16 cellular contexts compared by ENCODE assay signal in the genomic region with DNA sequence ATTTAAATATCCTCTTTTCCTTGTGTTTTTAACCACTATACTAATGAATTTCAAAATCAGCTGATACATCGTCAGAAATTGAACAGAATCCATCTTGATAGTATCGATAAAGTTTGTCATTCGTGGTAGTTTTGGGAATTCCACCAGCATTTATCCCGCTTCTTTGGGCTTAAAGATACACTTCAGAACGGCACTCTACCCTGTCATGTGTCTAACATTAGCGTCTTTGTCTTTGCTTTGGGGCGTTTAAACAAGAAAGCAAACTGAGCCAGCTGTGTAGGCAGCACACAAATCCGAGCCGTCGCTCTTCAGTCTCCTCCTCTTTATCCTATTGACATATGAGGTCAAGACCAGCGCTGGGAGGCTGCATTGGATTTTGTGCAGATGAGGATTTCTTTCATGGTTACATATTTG. TPM values are rescaled to one million over a fixed set of nuclear protein-coding genes. Genes with fewer than 3 reads are reported as not detected.
DNase-seq lines count a peak whose midpoint lies in the region; ATAC-seq, FAIRE-seq and TF ChIP-seq lines count a peak whose summit lies in the region.
"Had no signal": no experiment of that assay in that cellular context is flagged by ENCODE, and none has a peak within 500 bp of the region (broad histone marks: within the 10 kb centered on the region; RNA-seq: fewer than 3 reads in every experiment).

No MANE protein-coding gene starts in this region.

- DNase-seq in NCI-H2081 (lab: John Stamatoyannopoulos, UW) (peak; percentile 1 to 55), NCI-H2081 treated with DMSO at 0.1 percent for 48 hours (lab: John Stamatoyannopoulos, UW) (no peak), astrocyte (ENCODE audit: low read depth) (no peak), left cardiac atrium (no peak), progenitor cell of endocrine pancreas (ENCODE audit: low spot score, unreplicated experiment) (no peak), thyroid gland (no peak), aorta (no peak)
- DNase-seq: activated CD4-positive, alpha-beta T cell treated with anti-CD3 and anti-CD28 coated beads for 48 hours; naive thymus-derived CD4-positive, alpha-beta T cell; NCI-H1105 had no signal

- H3K9me3 ChIP-seq in astrocyte (ENCODE audit: insufficient read depth, low read depth, low read length) = no peaks in the 10 kb centered on the region
- H3K9me3 ChIP-seq in thyroid gland = no peaks in the 10 kb centered on the region
- no peaks in the 10 kb centered on the region for H3K9me3 ChIP-seq in aorta (ENCODE audit: control insufficient read depth, low read length)

- H3K27ac Mint-ChIP-seq in astrocyte (ENCODE audit: unreplicated experiment) (peak overlapping the region; percentile 62), progenitor cell of endocrine pancreas (peak overlapping the region; percentile 95)
- H3K27ac Mint-ChIP-seq: activated T-helper 2 cell treated with anti-CD3 and anti-CD28 coated beads, Interferon-gamma antibody, Interleukin-2, Interleukin-4, amounts not matched to agents 10 μg/mL and 5 μg/mL and 100 μg/mL, durations not matched to agents 14 hours and 24 hours and 36 hours; naive thymus-derived CD4-positive, alpha-beta T cell had no signal

- no peak for TF ChIP-seq POLR2A in thyroid gland (IDR thresholded peaks at IDR 0.05)

- peak overlapping the region; percentile 57 for H2AFZ ChIP-seq in astrocyte (ENCODE audit: low read depth, low read length)

- H3K79me2 ChIP-seq in astrocyte (ENCODE audit: insufficient read depth, low read length) = peaks cover 33% of the 10 kb centered on the region

- H3K27ac ChIP-seq in astrocyte (ENCODE audit: low read depth, low read length) (no peak overlapping the region), thyroid gland (no peak overlapping the region), aorta (ENCODE audit: low read depth in 1 of 2, low read length in 2 of 2) (no peak overlapping the region)

- peaks cover 22% of the 10 kb centered on the region for H4K20me1 ChIP-seq in astrocyte (ENCODE audit: insufficient read depth, low read length)

- H3K36me3 Mint-ChIP-seq in astrocyte (ENCODE audit: low read depth, unreplicated experiment) (no peaks in the 10 kb centered on the region), progenitor cell of endocrine pancreas (ENCODE audit: insufficient read depth) (peaks cover 19% of the 10 kb centered on the region)

- intact Hi-C loops in left cardiac atrium (cut with DNase I) (no loop called here), thyroid gland (cut with DNase I) (no loop called here), aorta (cut with DNase I) (no loop called here)

- ATAC-seq in left cardiac atrium (peak; percentile 51 to 58), HG03457 (IDR thresholded peaks at IDR 0.05; ENCODE audit: unreplicated experiment) (no peak), aorta (ENCODE audit: low FRiP score) (no peak)
- ATAC-seq: naive thymus-derived CD4-positive, alpha-beta T cell had no signal

- H3K4me3 ChIP-seq in astrocyte (ENCODE audit: insufficient read depth, low read depth, low read length) = peak overlapping the region; percentile 46
- H3K4me3 ChIP-seq in thyroid gland (replicated peaks in 1 of 3) = no peak overlapping the region
- no peak overlapping the region for H3K4me3 ChIP-seq in aorta (ENCODE audit: low read length in 2 of 2)

- peak overlapping the region; percentile 79 for H3K4me2 ChIP-seq in astrocyte (ENCODE audit: low read length)

- FAIRE-seq in astrocyte (lab: Jason Lieb, UNC) = no peak
- FAIRE-seq: A204.1, keratinocyte, urothelium cell line had no signal

- H3K4me3 Mint-ChIP-seq in astrocyte (ENCODE audit: unreplicated experiment) = peak overlapping the region; percentile 67
- peak overlapping the region; percentile 44 for H3K4me3 Mint-ChIP-seq in progenitor cell of endocrine pancreas (ENCODE audit: low read depth)
- H3K4me3 Mint-ChIP-seq: central memory CD8-positive, alpha-beta T cell; naive thymus-derived CD4-positive, alpha-beta T cell had no signal

- H3K9me3 Mint-ChIP-seq in astrocyte (ENCODE audit: unreplicated experiment) (no peaks in the 10 kb centered on the region), progenitor cell of endocrine pancreas (ENCODE audit: low read depth) (peaks cover 6% of the 10 kb centered on the region)
- H3K9me3 Mint-ChIP-seq: activated T-helper 2 cell treated with anti-CD3 and anti-CD28 coated beads, Interferon-gamma antibody, Interleukin-2, Interleukin-4, amounts not matched to agents 10 μg/mL and 5 μg/mL and 100 μg/mL, durations not matched to agents 14 hours and 24 hours and 36 hours; central memory CD8-positive, alpha-beta T cell; naive thymus-derived CD4-positive, alpha-beta T cell had no signal

- H3K36me3 ChIP-seq in astrocyte (ENCODE audit: insufficient read depth, low read length) (no peaks in the 10 kb centered on the region), thyroid gland (no peaks in the 10 kb centered on the region), aorta (ENCODE audit: control insufficient read depth in 1 of 2, insufficient read depth in 2 of 2, low read length in 1 of 2) (no peaks in the 10 kb centered on the region)

- WGBS in thyroid gland, 2 donors = 60 to 69% methylated on average over 11 of the region's 11 CpGs
- 48 to 57% methylated on average over 11 of the region's 11 CpGs for WGBS in aorta, 2 donors

- TF ChIP-seq CTCF in astrocyte (IDR thresholded peaks at IDR 0.05; ENCODE audit: insufficient read depth, low read depth, low read length) (no peak), progenitor cell of endocrine pancreas (IDR thresholded peaks at IDR 0.05; ENCODE audit: unreplicated experiment) (no peak), thyroid gland (IDR thresholded peaks at IDR 0.05) (no peak)

- H3K9ac ChIP-seq in astrocyte (ENCODE audit: low read length) = peak overlapping the region; percentile 40

- peaks cover 23% of the 10 kb centered on the region for H3K4me1 Mint-ChIP-seq in astrocyte (ENCODE audit: low read depth, unreplicated experiment)
- H3K4me1 Mint-ChIP-seq in progenitor cell of endocrine pancreas (ENCODE audit: low read depth) = peaks cover 50% of the 10 kb centered on the region
- H3K4me1 Mint-ChIP-seq: central memory CD8-positive, alpha-beta T cell had no signal

- H3K27me3 Mint-ChIP-seq in astrocyte (ENCODE audit: low read depth, unreplicated experiment) (no peaks in the 10 kb centered on the region), progenitor cell of endocrine pancreas (no peaks in the 10 kb centered on the region)

- peaks cover 13% of the 10 kb centered on the region for H3K4me1 ChIP-seq in astrocyte (ENCODE audit: insufficient read depth, low read length)
- H3K4me1 ChIP-seq in thyroid gland = no peaks in the 10 kb centered on the region
- H3K4me1 ChIP-seq in aorta (ENCODE audit: control insufficient read depth in 1 of 2, insufficient read depth in 2 of 2, low read length in 2 of 2) = no peaks in the 10 kb centered on the region

- H3K27me3 ChIP-seq in astrocyte (ENCODE audit: insufficient read depth, low read length) (no peaks in the 10 kb centered on the region), thyroid gland (no peaks in the 10 kb centered on the region), aorta (ENCODE audit: control insufficient read depth in 1 of 2, insufficient read depth in 2 of 2, low read length in 1 of 2) (no peaks in the 10 kb centered on the region)

RNA-seq across cellular contexts. Expression of a gene that starts 27.5 kb away (rescaled TPM):
- total RNA-seq in astrocyte = 28.7 and 33.5 TPM in 2 replicates
- total RNA-seq in left cardiac atrium = 10 to 100 TPM; 32.1 to 45.1 TPM
- total RNA-seq in progenitor cell of endocrine pancreas = 79.0 and 86.5 TPM in 2 replicates
- 10 to 100 TPM in 2 of 4 donors, 1 to 10 TPM in 2; 5.0 to 13.9 (median 8.6) TPM for total RNA-seq in thyroid gland
- 10 to 100 TPM; 10.9 to 25.2 TPM for total RNA-seq in aorta
- 1 to 10 TPM in 1 of 2 donors, under 1 TPM in 1; 0.56 to 5.4 TPM for polyA plus RNA-seq in aorta

Comparison
In these comparisons a context has a peak if more than half of its experiments do, and no peak if none do; other contexts are left out.
1. DNase-seq: peak in NCI-H2081 (2 of 2); none in NCI-H2081 treated with DMSO at 0.1 percent for 48 hours (single experiment), astrocyte (single experiment), left cardiac atrium (single experiment), progenitor cell of endocrine pancreas (single experiment), thyroid gland (0 of 2) and aorta (0 of 2).
2. ATAC-seq: peak in left cardiac atrium (2 of 2); none in HG03457 (single experiment) and aorta (single experiment).